In genomic region chr18:37712776-37713175, GRCh38 we compare ENCODE assay signal across 17 cellular contexts.
DNase-seq lines count a peak whose midpoint lies in the region; ATAC-seq, FAIRE-seq and TF ChIP-seq lines count a peak whose summit lies in the region.
"Had no signal": no experiment of that assay in that cellular context is flagged by ENCODE, and none has a peak within 500 bp of the region (broad histone marks: within the 10 kb centered on the region; RNA-seq: fewer than 3 reads in every experiment).

No MANE protein-coding gene starts in this region.

- no peak overlapping the region for H2BK5ac ChIP-seq in mesendoderm (ENCODE audit: low read length)

- no peak overlapping the region for H2BK120ac ChIP-seq in mesendoderm (ENCODE audit: low read depth, low read length)

- H3K79me2 ChIP-seq in mesendoderm (ENCODE audit: control insufficient read depth, insufficient read depth, low read length): no peaks in the 10 kb centered on the region

- H3K4me3 ChIP-seq in bronchial epithelial cell (ENCODE audit: low read depth, low read length) (no peak overlapping the region), ovary (no peak overlapping the region), mesendoderm (ENCODE audit: low read length) (no peak overlapping the region)
- H3K4me3 ChIP-seq: SK-N-MC had no signal

- H3K9ac ChIP-seq in mesendoderm (ENCODE audit: low read length): no peak overlapping the region
- H3K9ac ChIP-seq: KMS-11 had no signal

- H3K27me3 ChIP-seq in bronchial epithelial cell (ENCODE audit: control insufficient read depth, insufficient read depth, low read length) (no peaks in the 10 kb centered on the region), ovary (no peaks in the 10 kb centered on the region), mesendoderm (ENCODE audit: insufficient read depth, low read length, poor library complexity) (no peaks in the 10 kb centered on the region)
- H3K27me3 ChIP-seq: BE2C had no signal

- no peak overlapping the region for H3K4me2 ChIP-seq in mesendoderm (ENCODE audit: low read length)
- H3K4me2 ChIP-seq: KMS-11 had no signal

- TF ChIP-seq CTCF in bronchial epithelial cell (IDR thresholded peaks at IDR 0.05; ENCODE audit: insufficient read depth, low read length, severe bottlenecking) (no peak), ovary (IDR thresholded peaks at IDR 0.05) (no peak)

- no peak overlapping the region for H3K27ac ChIP-seq in ovary
- H3K27ac ChIP-seq in mesendoderm (ENCODE audit: low read depth, low read length): no peak overlapping the region
- H3K27ac ChIP-seq: KMS-11, SK-N-MC had no signal

- no peak overlapping the region for H3K23ac ChIP-seq in mesendoderm (ENCODE audit: low read length)

- H3K4ac ChIP-seq in mesendoderm (ENCODE audit: low read depth, low read length): no peak overlapping the region

- no peak for TF ChIP-seq POLR2A in ovary (IDR thresholded peaks at IDR 0.05)

- peak; percentile 78 for DNase-seq in DMS79 (lab: John Stamatoyannopoulos, UW)
- DNase-seq in NCI-H2107 treated with DMSO at 0.1 percent for 48 hours (lab: John Stamatoyannopoulos, UW; ENCODE audit: unreplicated experiment): peak; percentile 79
- peak; percentile 75 for DNase-seq in bronchial epithelial cell (ENCODE audit: low read depth)
- peak; percentile 58 for DNase-seq in kidney tubule cell (ENCODE audit: low spot score)
- DNase-seq in mesenteric fat pad (ENCODE audit: low spot score): no peak
- no peak for DNase-seq in ovary
- no peak for DNase-seq in mesendoderm
- DNase-seq: BE2C; CD8-positive, alpha-beta T cell; EL; NCI-H1092 treated with DMSO at 0.1 percent for 48 hours; Right ventricle myocardium superior; T-cell had no signal

- no peaks in the 10 kb centered on the region for H3K79me1 ChIP-seq in mesendoderm (ENCODE audit: low read length)

- no peak overlapping the region for H3K56ac ChIP-seq in mesendoderm (ENCODE audit: low read length)

- H4K8ac ChIP-seq in mesendoderm (ENCODE audit: low read depth, low read length): no peak overlapping the region

- no peak overlapping the region for H2BK15ac ChIP-seq in mesendoderm (replicated peaks; ENCODE audit: low read depth)

- ATAC-seq in GM21717 (IDR thresholded peaks at IDR 0.05; ENCODE audit: unreplicated experiment): no peak
- ATAC-seq: CD8-positive, alpha-beta T cell; Panc1; T-cell had no signal

- TF ChIP-seq EP300 in ovary (IDR thresholded peaks at IDR 0.05): no peak

- intact Hi-C loops in ovary (cut with DNase I): no loop called here

- H3K9me3 ChIP-seq in ovary: no peaks in the 10 kb centered on the region
- H3K9me3 ChIP-seq: BE2C had no signal

- H3K36me3 ChIP-seq in bronchial epithelial cell (ENCODE audit: control insufficient read depth, insufficient read depth, low read length) (no peaks in the 10 kb centered on the region), ovary (no peaks in the 10 kb centered on the region), mesendoderm (ENCODE audit: control insufficient read depth, insufficient read depth, low read length) (no peaks in the 10 kb centered on the region)
- H3K36me3 ChIP-seq: BE2C had no signal

- H4K5ac ChIP-seq in mesendoderm (ENCODE audit: low read length): no peak overlapping the region

- no peak overlapping the region for H3K18ac ChIP-seq in mesendoderm (ENCODE audit: low read length)

- FAIRE-seq in bronchial epithelial cell (lab: Jason Lieb, UNC): no peak

- H3K4me1 ChIP-seq in ovary (ENCODE audit: insufficient read depth): no peaks in the 10 kb centered on the region
- no peaks in the 10 kb centered on the region for H3K4me1 ChIP-seq in mesendoderm (ENCODE audit: control insufficient read depth, low read depth, low read length)

- no peak overlapping the region for H2AK5ac ChIP-seq in mesendoderm (ENCODE audit: low read length)

Comparison
In these comparisons a context has a peak if more than half of its experiments do, and no peak if none do; other contexts are left out.
1. DNase-seq: peak in DMS79 (single experiment), NCI-H2107 treated with DMSO at 0.1 percent for 48 hours (single experiment), bronchial epithelial cell (single experiment) and kidney tubule cell (single experiment); none in mesenteric fat pad (single experiment), ovary (0 of 5) and mesendoderm (single experiment).